19 cellular contexts compared by ENCODE assay signal in genomic region chr18:68417166-68417776, GRCh38.
DNase-seq lines count a peak whose midpoint lies in the region; TF ChIP-seq lines count a peak whose summit lies in the region.
"Had no signal": no experiment of that assay in that cellular context is flagged by ENCODE, and none has a peak within 500 bp of the region (broad histone marks: within the 10 kb centered on the region; RNA-seq: fewer than 3 reads in every experiment).

No MANE protein-coding gene starts in this region.

- H3K27ac Mint-ChIP-seq in chondrocyte (ENCODE audit: unreplicated experiment) (peak overlapping the region; percentile 82), endothelial cell (ENCODE audit: unreplicated experiment) (no peak overlapping the region)
- H3K27ac Mint-ChIP-seq: activated CD8-positive, alpha-beta T cell treated with anti-CD3 and anti-CD28 coated beads, Interleukin-2, amount 10 ng/mL, durations not matched to agents 7 days and 5 days; CD4-positive, alpha-beta T cell; stimulated activated effector memory CD8-positive, alpha-beta T cell treated with anti-CD3 and anti-CD28 coated beads, Interleukin-12 subunit alpha, Interleukin-12 subunit beta, amount 100 ng/mL, for 72 hours had no signal

- H3K4me3 ChIP-seq in MG63, result no peak overlapping the region
- H3K4me3 ChIP-seq: adrenal gland, GM12878, heart right ventricle, tibial nerve had no signal

- DNase-seq in NCI-H2107 treated with DMSO at 0.1 percent for 48 hours (lab: John Stamatoyannopoulos, UW; ENCODE audit: unreplicated experiment), result peak; percentile 29
- DNase-seq in NCI-H2107 (lab: John Stamatoyannopoulos, UW), result no peak
- DNase-seq in NCI-H748 (lab: John Stamatoyannopoulos, UW; ENCODE audit: unreplicated experiment), result peak; percentile 39
- DNase-seq in chondrocyte (ENCODE audit: low spot score), result no peak
- DNase-seq in renal cortical epithelial cell (ENCODE audit: low read depth), result peak; percentile 45
- DNase-seq in NCI-H146 treated with DMSO at 0.1 percent for 48 hours (lab: John Stamatoyannopoulos, UW; ENCODE audit: unreplicated experiment), result no peak
- no peak for DNase-seq in MG63
- DNase-seq in endothelial cell (ENCODE audit: low spot score), result no peak
- DNase-seq: activated CD8-positive, alpha-beta T cell treated with anti-CD3 and anti-CD28 coated beads, Interleukin-2, amount 10 ng/mL, durations not matched to agents 7 days and 5 days; adrenal gland; CD4-positive, alpha-beta T cell; H7; heart right ventricle; midbrain; NCI-H446 treated with DMSO at 0.1 percent for 48 hours; SW 1271 had no signal

- H3K27me3 ChIP-seq in MG63, result no peaks in the 10 kb centered on the region
- H3K27me3 ChIP-seq: adrenal gland, heart right ventricle, tibial nerve had no signal

- no peaks in the 10 kb centered on the region for H3K36me3 Mint-ChIP-seq in chondrocyte (ENCODE audit: low read depth)
- no peaks in the 10 kb centered on the region for H3K36me3 Mint-ChIP-seq in endothelial cell (ENCODE audit: low read depth, unreplicated experiment)
- H3K36me3 Mint-ChIP-seq: stimulated activated effector memory CD8-positive, alpha-beta T cell treated with anti-CD3 and anti-CD28 coated beads, Interleukin-12 subunit alpha, Interleukin-12 subunit beta, amount 100 ng/mL, for 72 hours had no signal

- H3K9me3 Mint-ChIP-seq in chondrocyte (ENCODE audit: low read depth), result peaks cover 13% of the 10 kb centered on the region
- no peaks in the 10 kb centered on the region for H3K9me3 Mint-ChIP-seq in endothelial cell (ENCODE audit: unreplicated experiment)
- H3K9me3 Mint-ChIP-seq: CD4-positive, alpha-beta T cell; stimulated activated effector memory CD8-positive, alpha-beta T cell treated with anti-CD3 and anti-CD28 coated beads, Interleukin-12 subunit alpha, Interleukin-12 subunit beta, amount 100 ng/mL, for 72 hours had no signal

- H3K36me3 ChIP-seq in MG63, result no peaks in the 10 kb centered on the region
- H3K36me3 ChIP-seq: adrenal gland, heart right ventricle, tibial nerve had no signal

- H3K4me1 Mint-ChIP-seq in chondrocyte (ENCODE audit: low read depth), result peaks cover 27% of the 10 kb centered on the region
- H3K4me1 Mint-ChIP-seq in endothelial cell (ENCODE audit: unreplicated experiment), result peaks cover 3% of the 10 kb centered on the region
- H3K4me1 Mint-ChIP-seq: stimulated activated effector memory CD8-positive, alpha-beta T cell treated with anti-CD3 and anti-CD28 coated beads, Interleukin-12 subunit alpha, Interleukin-12 subunit beta, amount 100 ng/mL, for 72 hours had no signal

- TF ChIP-seq CTCF in chondrocyte (IDR thresholded peaks at IDR 0.05) (no peak), endothelial cell (IDR thresholded peaks at IDR 0.05; ENCODE audit: unreplicated experiment) (no peak)

- H3K27me3 Mint-ChIP-seq in chondrocyte (ENCODE audit: low read depth) (no peaks in the 10 kb centered on the region), endothelial cell (ENCODE audit: unreplicated experiment) (no peaks in the 10 kb centered on the region)
- H3K27me3 Mint-ChIP-seq: CD4-positive, alpha-beta T cell had no signal

- no peaks in the 10 kb centered on the region for H3K9me3 ChIP-seq in MG63
- H3K9me3 ChIP-seq: adrenal gland, tibial nerve had no signal

- peak overlapping the region; percentile 23 for H3K4me3 Mint-ChIP-seq in chondrocyte (ENCODE audit: unreplicated experiment)
- H3K4me3 Mint-ChIP-seq in endothelial cell (ENCODE audit: unreplicated experiment), result no peak overlapping the region
- H3K4me3 Mint-ChIP-seq: activated CD8-positive, alpha-beta T cell treated with anti-CD3 and anti-CD28 coated beads, Interleukin-2, amount 10 ng/mL, durations not matched to agents 7 days and 5 days; CD4-positive, alpha-beta T cell; stimulated activated effector memory CD8-positive, alpha-beta T cell treated with anti-CD3 and anti-CD28 coated beads, Interleukin-12 subunit alpha, Interleukin-12 subunit beta, amount 100 ng/mL, for 72 hours had no signal

Comparison
In these comparisons a context has a peak if more than half of its experiments do, and no peak if none do; other contexts are left out.
1. DNase-seq: peak in NCI-H2107 treated with DMSO at 0.1 percent for 48 hours (single experiment), NCI-H748 (single experiment) and renal cortical epithelial cell (single experiment); none in NCI-H2107 (single experiment), chondrocyte (single experiment), NCI-H146 treated with DMSO at 0.1 percent for 48 hours (single experiment), MG63 (single experiment) and endothelial cell (single experiment).